Comparison of ENCODE assay signal across 33 cellular contexts in genomic region chr7:37993060-37993501, GRCh38.
DNase-seq lines count a peak whose midpoint lies in the region; ATAC-seq and TF ChIP-seq lines count a peak whose summit lies in the region.
"Had no signal": no experiment of that assay in that cellular context is flagged by ENCODE, and none has a peak within 500 bp of the region (broad histone marks: within the 10 kb centered on the region; RNA-seq: fewer than 3 reads in every experiment).

No MANE protein-coding gene starts in this region.

- H3K27ac Mint-ChIP-seq in dendritic cell treated with granulocyte-macrophage colony-stimulating factor and Interleukin-4, amounts not matched to agents 40 ng/mL and 50 ng/mL, for 4 days: peak overlapping the region; percentile 55
- no peak overlapping the region for H3K27ac Mint-ChIP-seq in mesothelial cell of epicardium
- H3K27ac Mint-ChIP-seq: activated naive CD8-positive, alpha-beta T cell; activated T-helper 2 cell treated with anti-CD3 and anti-CD28 coated beads, Interferon-gamma antibody, Interleukin-2, Interleukin-4, amounts not matched to agents 10 μg/mL and 5 μg/mL and 100 μg/mL, durations not matched to agents 14 hours and 24 hours and 36 hours; CD14-positive monocyte; endodermal cell; immature natural killer cell; WTC11 had no signal

- H3K4me3 Mint-ChIP-seq in dendritic cell treated with granulocyte-macrophage colony-stimulating factor and Interleukin-4, amounts not matched to agents 40 ng/mL and 50 ng/mL, for 4 days: no peak overlapping the region
- no peak overlapping the region for H3K4me3 Mint-ChIP-seq in mesothelial cell of epicardium
- H3K4me3 Mint-ChIP-seq: activated naive CD8-positive, alpha-beta T cell; CD14-positive monocyte; endodermal cell; immature natural killer cell; WTC11 had no signal

- no peak for DNase-seq in mesothelial cell of epicardium (ENCODE audit: low spot score in 2 of 2, unreplicated experiment in 2 of 2)
- no peak for DNase-seq in Kasumi-1 (lab: John Stamatoyannopoulos, UW)
- DNase-seq in HUDEP-2 (lab: John Stamatoyannopoulos, UW; ENCODE audit: unreplicated experiment in 76 of 76): no peak
- DNase-seq: activated CD4-positive, alpha-beta T cell treated with anti-CD3 and anti-CD28 coated beads, Interleukin-2, amount 50 U/mL, for 48 hours; activated CD8-positive, alpha-beta memory T cell treated with anti-CD3 and anti-CD28 coated beads, Interleukin-2, amount 50 U/mL, for 48 hours; aorta; Calu3; cortex of kidney; EL; endodermal cell; foreskin melanocyte; hippocampal formation; immature natural killer cell; KG1; mesenchymal stem cell; NCI-H1694 treated with DMSO at 0.1 percent for 48 hours; NCI-H2171; NCI-H510A treated with DMSO at 0.1 percent for 48 hours; NK-92 treated with Interleukin-12 subunit alpha and Interleukin-12 subunit beta, amount 100 ng/mL, for 24 hours; SHP77 treated with DMSO at 0.1 percent for 48 hours; SW 1271; T1000; transverse colon had no signal

- TF ChIP-seq CTCF in mesothelial cell of epicardium (IDR thresholded peaks at IDR 0.05; ENCODE audit: unreplicated experiment): no peak

- H3K27me3 Mint-ChIP-seq in dendritic cell treated with granulocyte-macrophage colony-stimulating factor and Interleukin-4, amounts not matched to agents 40 ng/mL and 50 ng/mL, for 4 days: no peaks in the 10 kb centered on the region
- H3K27me3 Mint-ChIP-seq in mesothelial cell of epicardium (ENCODE audit: low read depth): no peaks in the 10 kb centered on the region

- no peaks in the 10 kb centered on the region for H3K9me3 Mint-ChIP-seq in dendritic cell treated with granulocyte-macrophage colony-stimulating factor and Interleukin-4, amounts not matched to agents 40 ng/mL and 50 ng/mL, for 4 days
- H3K9me3 Mint-ChIP-seq in mesothelial cell of epicardium: peaks cover 25% of the 10 kb centered on the region

- H3K36me3 Mint-ChIP-seq in dendritic cell treated with granulocyte-macrophage colony-stimulating factor and Interleukin-4, amounts not matched to agents 40 ng/mL and 50 ng/mL, for 4 days (ENCODE audit: low read depth): peaks cover 5% of the 10 kb centered on the region
- H3K36me3 Mint-ChIP-seq in mesothelial cell of epicardium: no peaks in the 10 kb centered on the region
- H3K36me3 Mint-ChIP-seq: activated naive CD8-positive, alpha-beta T cell; CD14-positive monocyte; immature natural killer cell had no signal

- intact Hi-C loops in dendritic cell treated with granulocyte-macrophage colony-stimulating factor and Interleukin-4, amounts not matched to agents 40 ng/mL and 50 ng/mL, for 4 days (cut with micrococcal nuclease): no loop called here

- ATAC-seq in GM18909 (IDR thresholded peaks at IDR 0.05; ENCODE audit: poor library complexity, unreplicated experiment) (peak; percentile 70), HG02678 (IDR thresholded peaks at IDR 0.05; ENCODE audit: unreplicated experiment) (peak; percentile 48), HG03175 (IDR thresholded peaks at IDR 0.05; ENCODE audit: unreplicated experiment) (peak; percentile 60), HG03095 (IDR thresholded peaks at IDR 0.05; ENCODE audit: unreplicated experiment) (no peak)
- ATAC-seq: left lobe of liver, WTC11 had no signal

- H3K4me1 Mint-ChIP-seq in dendritic cell treated with granulocyte-macrophage colony-stimulating factor and Interleukin-4, amounts not matched to agents 40 ng/mL and 50 ng/mL, for 4 days (ENCODE audit: low read depth): peaks cover 20% of the 10 kb centered on the region
- no peaks in the 10 kb centered on the region for H3K4me1 Mint-ChIP-seq in mesothelial cell of epicardium
- H3K4me1 Mint-ChIP-seq: endodermal cell, immature natural killer cell had no signal
